Comparison of ENCODE assay signal across 1 cellular context in the genomic region with DNA sequence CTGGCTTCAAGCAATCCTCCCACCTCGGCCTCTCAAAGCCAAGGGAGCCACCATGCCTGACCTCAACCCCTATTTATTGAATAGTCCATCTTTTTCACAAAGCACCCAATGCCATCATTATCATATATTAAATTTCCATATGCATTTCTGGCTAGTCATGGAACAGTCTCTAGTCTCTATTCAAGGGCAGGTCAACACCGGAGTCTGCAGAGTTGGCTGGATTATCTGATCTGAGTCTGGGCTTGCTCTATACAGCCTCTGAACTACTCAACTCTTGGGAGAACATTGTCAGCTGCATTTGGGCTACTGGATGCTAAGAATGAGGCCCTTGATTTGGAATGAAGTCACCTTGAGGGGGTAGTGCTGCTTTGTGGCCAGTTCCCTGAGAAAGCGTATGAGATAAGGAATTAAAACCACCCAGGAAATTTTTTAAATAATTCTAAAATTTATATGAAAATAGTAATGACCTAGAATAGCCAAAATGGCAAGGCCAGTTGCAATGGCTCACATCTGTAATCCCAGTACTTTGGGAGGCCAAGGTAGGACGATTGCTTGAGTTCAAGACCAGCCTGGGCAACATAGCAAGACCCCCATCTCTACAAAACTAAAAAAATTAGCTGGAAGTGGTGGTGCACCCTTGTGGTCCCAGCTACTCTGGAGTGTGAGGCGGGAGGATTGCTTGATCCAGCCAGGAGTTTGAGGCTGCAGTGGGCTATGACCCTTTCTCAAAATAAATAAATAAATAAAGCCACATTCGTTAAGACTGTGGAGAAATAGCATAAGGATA.
TF ChIP-seq lines count a peak whose summit lies in the region.

No MANE protein-coding gene starts in this region.

TF ChIP-seq in IMR-90, 13 proteins besides CTCF, POLR2A, EP300 and RAD21:
- TF ChIP-seq NFE2L2 (IDR thresholded peaks at IDR 0.05; ENCODE audit: low read depth, low read length) (no peak), CHD1 (IDR thresholded peaks at IDR 0.05; ENCODE audit: low read depth, low read length) (no peak), RFX5 (IDR thresholded peaks at IDR 0.05; ENCODE audit: low read depth, low read length) (no peak), FOS (IDR thresholded peaks at IDR 0.05; ENCODE audit: low read depth, low read length) (no peak), MAZ (IDR thresholded peaks at IDR 0.05; ENCODE audit: borderline replicate concordance, low read depth, low read length) (no peak), SMC3 (IDR thresholded peaks at IDR 0.05; ENCODE audit: low read depth, low read length) (no peak), CEBPB (IDR thresholded peaks at IDR 0.05; ENCODE audit: low read depth, low read length) (no peak), RCOR1 (IDR thresholded peaks at IDR 0.05; ENCODE audit: insufficient replicate concordance, low read length) (no peak), BHLHE40 (IDR thresholded peaks at IDR 0.05; ENCODE audit: low read depth, low read length) (no peak), MXI1 (IDR thresholded peaks at IDR 0.05; ENCODE audit: borderline replicate concordance, low read depth, low read length) (no peak), MAFK (IDR thresholded peaks at IDR 0.05; ENCODE audit: low read depth, low read length) (no peak)
- TF ChIP-seq, protein P1, sequence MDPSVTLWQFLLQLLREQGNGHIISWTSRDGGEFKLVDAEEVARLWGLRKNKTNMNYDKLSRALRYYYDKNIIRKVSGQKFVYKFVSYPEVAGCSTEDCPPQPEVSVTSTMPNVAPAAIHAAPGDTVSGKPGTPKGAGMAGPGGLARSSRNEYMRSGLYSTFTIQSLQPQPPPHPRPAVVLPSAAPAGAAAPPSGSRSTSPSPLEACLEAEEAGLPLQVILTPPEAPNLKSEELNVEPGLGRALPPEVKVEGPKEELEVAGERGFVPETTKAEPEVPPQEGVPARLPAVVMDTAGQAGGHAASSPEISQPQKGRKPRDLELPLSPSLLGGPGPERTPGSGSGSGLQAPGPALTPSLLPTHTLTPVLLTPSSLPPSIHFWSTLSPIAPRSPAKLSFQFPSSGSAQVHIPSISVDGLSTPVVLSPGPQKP (IDR thresholded peaks at IDR 0.05; ENCODE audit: borderline replicate concordance, low read depth, low read length): no peak
- TF ChIP-seq, protein P2, sequence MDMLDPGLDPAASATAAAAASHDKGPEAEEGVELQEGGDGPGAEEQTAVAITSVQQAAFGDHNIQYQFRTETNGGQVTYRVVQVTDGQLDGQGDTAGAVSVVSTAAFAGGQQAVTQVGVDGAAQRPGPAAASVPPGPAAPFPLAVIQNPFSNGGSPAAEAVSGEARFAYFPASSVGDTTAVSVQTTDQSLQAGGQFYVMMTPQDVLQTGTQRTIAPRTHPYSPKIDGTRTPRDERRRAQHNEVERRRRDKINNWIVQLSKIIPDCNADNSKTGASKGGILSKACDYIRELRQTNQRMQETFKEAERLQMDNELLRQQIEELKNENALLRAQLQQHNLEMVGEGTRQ (IDR thresholded peaks at IDR 0.05; ENCODE audit: low read depth, low read length): no peak
TF ChIP-seq in IMR-90: peak in this region for 0.
